Comparison of ENCODE assay signal across 19 cellular contexts in the genomic region with DNA sequence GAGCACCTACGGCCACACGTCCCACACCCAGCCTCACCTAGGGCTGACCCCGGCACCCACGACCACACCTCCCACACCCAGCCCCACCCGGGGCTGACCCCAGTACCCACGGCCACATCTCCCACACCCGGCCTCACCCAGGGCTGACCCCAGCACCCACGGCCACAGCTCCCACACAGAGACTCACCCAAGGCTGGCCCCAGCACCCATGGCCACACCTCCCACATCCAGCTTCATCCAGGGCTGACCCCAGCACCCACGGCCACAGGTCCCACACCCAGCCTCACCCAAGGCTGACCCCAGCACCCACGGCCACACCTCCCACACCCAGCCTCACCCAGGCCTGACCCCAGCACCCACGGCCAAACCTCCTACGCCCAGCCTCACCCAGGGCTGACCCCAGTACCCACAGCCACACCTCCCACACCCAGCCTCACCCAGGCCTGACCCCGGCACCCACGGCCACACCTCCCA.
"Had no signal": no experiment of that assay in that cellular context is flagged by ENCODE, and none has a peak within 500 bp of the region (broad histone marks: within the 10 kb centered on the region; RNA-seq: fewer than 3 reads in every experiment).

No MANE protein-coding gene starts in this region.

- H3K4me3 ChIP-seq: breast epithelium, dorsolateral prefrontal cortex, heart left ventricle, left ventricle myocardium inferior, neural progenitor cell, testis had no signal

- H3K4me1 Mint-ChIP-seq: activated naive CD8-positive, alpha-beta T cell treated with anti-CD3 and anti-CD28 coated beads, Interleukin-2, amount 10 ng/mL, durations not matched to agents 7 days and 5 days; memory B cell had no signal

- H3K9me3 ChIP-seq: breast epithelium, heart left ventricle, left ventricle myocardium inferior, testis had no signal

- H3K27ac Mint-ChIP-seq: activated naive CD8-positive, alpha-beta T cell treated with anti-CD3 and anti-CD28 coated beads, Interleukin-2, amount 10 ng/mL, durations not matched to agents 7 days and 5 days; memory B cell; T-helper 2 cell treated with Interferon-gamma antibody and Interleukin-4, amounts not matched to agents 5 μg/mL and 100 μg/mL, for 36 hours had no signal

- H2AFZ ChIP-seq: neural progenitor cell had no signal

- H3K27me3 ChIP-seq: breast epithelium, dorsolateral prefrontal cortex, neural progenitor cell, testis had no signal

- H3K27me3 Mint-ChIP-seq: activated naive CD8-positive, alpha-beta T cell treated with anti-CD3 and anti-CD28 coated beads, Interleukin-2, amount 10 ng/mL, durations not matched to agents 7 days and 5 days had no signal

- H3K9me3 Mint-ChIP-seq: activated naive CD8-positive, alpha-beta T cell treated with anti-CD3 and anti-CD28 coated beads, Interleukin-2, amount 10 ng/mL, durations not matched to agents 7 days and 5 days; memory B cell; T-helper 2 cell treated with Interferon-gamma antibody and Interleukin-4, amounts not matched to agents 5 μg/mL and 100 μg/mL, for 36 hours had no signal

- H3K36me3 ChIP-seq: breast epithelium, heart left ventricle, left ventricle myocardium inferior, neural progenitor cell had no signal

- DNase-seq: activated CD4-positive, alpha-beta T cell treated with anti-CD3 and anti-CD28 coated beads for 1 hour; activated CD4-positive, alpha-beta T cell treated with anti-CD3 and anti-CD28 coated beads, Interleukin-2, amount 50 U/mL, for 48 hours; activated gamma-delta T cell treated with Interleukin-2 at 50 U/mL for 16 hours; activated naive CD8-positive, alpha-beta T cell treated with anti-CD3 and anti-CD28 coated beads, Interleukin-2, amount 10 ng/mL, durations not matched to agents 7 days and 5 days; activated T-cell treated with anti-CD3 and anti-CD28 coated beads, Interleukin-2, amount 50 U/mL, for 48 hours; aorta; dorsolateral prefrontal cortex; foreskin melanocyte; heart left ventricle; islet precursor cell; left ventricle myocardium inferior; stimulated activated CD4-positive, alpha-beta T cell treated with anti-CD3 and anti-CD28 coated beads, Interleukin-1b, Interleukin-23, amount 100 ng/mL, for 48 hours; stimulated activated naive CD4-positive, alpha-beta T cell treated with Interleukin-2 at 50 U/mL for 16 hours; SW 1271; testis had no signal

- H3K4me2 ChIP-seq: neural progenitor cell had no signal

- H3K9ac ChIP-seq: neural progenitor cell had no signal

- H3K4me3 Mint-ChIP-seq: activated naive CD8-positive, alpha-beta T cell treated with anti-CD3 and anti-CD28 coated beads, Interleukin-2, amount 10 ng/mL, durations not matched to agents 7 days and 5 days; memory B cell; T-helper 2 cell treated with Interferon-gamma antibody and Interleukin-4, amounts not matched to agents 5 μg/mL and 100 μg/mL, for 36 hours had no signal

- H3K36me3 Mint-ChIP-seq: activated naive CD8-positive, alpha-beta T cell treated with anti-CD3 and anti-CD28 coated beads, Interleukin-2, amount 10 ng/mL, durations not matched to agents 7 days and 5 days; memory B cell had no signal

- H3K27ac ChIP-seq: dorsolateral prefrontal cortex, left ventricle myocardium inferior, neural progenitor cell, testis had no signal
